ENCODE assay signal across 29 cellular contexts in the genomic region with DNA sequence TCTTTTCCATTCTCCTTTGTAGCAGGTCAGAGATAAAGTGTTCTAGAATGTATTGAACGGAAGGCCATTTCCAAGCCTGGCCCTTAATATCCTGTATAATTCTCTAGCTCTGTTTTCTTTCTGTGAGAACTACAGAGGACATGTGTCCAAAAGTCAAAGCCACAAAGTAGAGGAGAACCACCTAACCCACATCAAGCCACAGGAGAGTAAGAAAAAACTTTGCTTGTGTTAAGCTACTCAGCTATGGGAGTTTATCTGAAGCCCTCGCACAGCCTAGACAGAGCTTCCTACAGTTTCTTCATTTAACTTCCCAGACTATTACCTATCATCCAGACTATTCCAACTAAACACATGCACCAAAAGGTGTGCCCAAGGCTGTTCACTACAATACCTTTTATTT.
"Had no signal": no experiment of that assay in that cellular context is flagged by ENCODE, and none has a peak within 500 bp of the region (broad histone marks: within the 10 kb centered on the region; RNA-seq: fewer than 3 reads in every experiment).

No MANE protein-coding gene starts in this region.

- DNase-seq: dermis blood vessel endothelial cell; effector memory CD4-positive, alpha-beta T cell; foreskin keratinocyte; heart left ventricle; left cardiac atrium; left lung; mammary epithelial cell; mesendoderm; midbrain; naive thymus-derived CD8-positive, alpha-beta T cell; right lobe of liver; small intestine; stimulated activated CD4-positive, alpha-beta T cell treated with anti-CD3 and anti-CD28 coated beads, Interleukin-15, amount 100 ng/mL, for 24 hours; stimulated activated CD4-positive, alpha-beta T cell treated with anti-CD3 and anti-CD28 coated beads, Interleukin-4, amount 100 ng/mL, for 1 hour; stimulated activated CD8-positive, alpha-beta memory T cell treated with anti-CD3 and anti-CD28 coated beads, Interleukin-4, amount 100 ng/mL, for 48 hours; stimulated activated naive CD4-positive, alpha-beta T cell; stimulated activated naive CD8-positive, alpha-beta T cell treated with anti-CD3 and anti-CD28 coated beads, Interleukin-15, amount 100 ng/mL, for 72 hours; thyroid gland; trophoblast cell had no signal

- H3K9me3 ChIP-seq: esophagus muscularis mucosa, gastroesophageal sphincter, heart left ventricle, left lung, neutrophil, right lobe of liver, suprapubic skin, thyroid gland, vagina had no signal

- H3K27ac ChIP-seq: coronary artery, esophagus muscularis mucosa, foreskin keratinocyte, gastroesophageal sphincter, heart left ventricle, hepatocyte, left lung, neutrophil, parathyroid adenoma, right lobe of liver, suprapubic skin, thyroid gland, vagina had no signal

- H3K9me3 Mint-ChIP-seq: naive thymus-derived CD8-positive, alpha-beta T cell; neural crest cell; stimulated activated naive CD8-positive, alpha-beta T cell treated with anti-CD3 and anti-CD28 coated beads, Interleukin-15, amount 100 ng/mL, for 72 hours had no signal

- H3K27ac Mint-ChIP-seq: progenitor cell of endocrine pancreas had no signal

- H3K79me2 ChIP-seq: parathyroid adenoma had no signal

- H2AFZ ChIP-seq: hepatocyte, parathyroid adenoma had no signal

- H3K27me3 ChIP-seq: esophagus muscularis mucosa, foreskin keratinocyte, gastroesophageal sphincter, heart left ventricle, hepatocyte, left lung, neutrophil, right lobe of liver, suprapubic skin, thyroid gland, vagina had no signal

- H3K4me1 ChIP-seq: foreskin keratinocyte, parathyroid adenoma had no signal

- H3K4me2 ChIP-seq: hepatocyte had no signal

- H3K27me3 Mint-ChIP-seq: naive thymus-derived CD8-positive, alpha-beta T cell; progenitor cell of endocrine pancreas; stimulated activated naive CD8-positive, alpha-beta T cell treated with anti-CD3 and anti-CD28 coated beads, Interleukin-15, amount 100 ng/mL, for 72 hours had no signal

- H3K4me3 Mint-ChIP-seq: naive thymus-derived CD8-positive, alpha-beta T cell; neural crest cell; stimulated activated naive CD8-positive, alpha-beta T cell treated with anti-CD3 and anti-CD28 coated beads, Interleukin-15, amount 100 ng/mL, for 72 hours had no signal

- H3K36me3 ChIP-seq: right lobe of liver had no signal

- H3K9ac ChIP-seq: parathyroid adenoma had no signal

- H3K4me3 ChIP-seq: coronary artery, esophagus muscularis mucosa, gastroesophageal sphincter, heart left ventricle, hepatocyte, left lung, right lobe of liver, suprapubic skin, thyroid gland, vagina had no signal
